Comparison of ENCODE assay signal across 9 cellular contexts in the genomic region with DNA sequence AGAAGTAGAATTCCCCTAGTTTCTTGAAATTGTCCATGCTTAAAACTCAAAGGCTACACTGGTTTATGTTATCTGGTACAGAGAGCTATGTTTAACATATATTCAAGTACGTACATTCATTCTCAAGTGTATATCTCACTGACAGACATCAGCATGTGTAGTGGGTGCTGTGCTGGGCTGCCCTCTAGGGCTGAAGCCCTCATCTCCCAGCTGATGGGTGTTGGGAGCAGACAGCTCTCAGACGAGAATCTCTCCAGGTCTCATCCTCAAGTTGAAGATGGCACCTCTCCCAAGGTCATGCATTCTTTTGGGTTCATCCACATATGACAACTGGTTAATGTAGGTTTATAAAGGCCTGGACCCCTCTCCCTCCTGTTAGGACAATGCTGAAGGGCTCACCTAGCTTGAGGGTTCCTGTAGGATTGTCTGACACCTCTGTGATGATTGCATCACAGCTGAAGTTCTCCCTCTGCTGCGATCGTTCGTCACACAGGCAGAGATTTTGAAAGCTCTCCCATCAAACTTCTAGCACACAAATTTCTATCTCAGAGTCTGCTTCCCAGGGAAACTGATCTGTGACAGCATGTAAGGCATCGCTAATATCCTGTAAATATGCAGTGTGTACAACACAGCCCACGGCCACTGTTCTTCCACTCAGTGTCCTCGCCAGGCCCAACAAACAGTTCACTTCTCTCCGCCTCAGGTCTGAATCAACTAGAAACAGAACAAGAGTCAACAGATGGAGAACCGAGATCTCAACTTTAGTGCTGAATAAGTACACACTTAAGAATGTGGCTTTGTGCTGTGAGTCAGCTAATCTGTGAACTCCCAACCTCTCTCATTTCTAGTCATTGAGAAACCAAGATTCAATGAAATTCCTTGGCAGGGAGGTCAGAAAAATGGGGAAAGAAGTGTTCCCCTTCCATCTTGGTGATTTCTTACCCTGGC. TPM values are rescaled to one million over a fixed set of nuclear protein-coding genes. Genes with fewer than 3 reads are reported as not detected.
DNase-seq lines count a peak whose midpoint lies in the region; TF ChIP-seq lines count a peak whose summit lies in the region.
"Had no signal": no experiment of that assay in that cellular context is flagged by ENCODE, and none has a peak within 500 bp of the region (broad histone marks: within the 10 kb centered on the region; RNA-seq: fewer than 3 reads in every experiment).

No MANE protein-coding gene starts in this region.

- H3K4me3 Mint-ChIP-seq in activated T-helper 1 cell treated with anti-CD3 and anti-CD28 coated beads, Interleukin-12 subunit alpha, Interleukin-12 subunit beta, Interleukin-2, Interleukin-4 antibody, amounts not matched to agents 30 ng/mL and 10 ng/mL and 1 ng/mL, durations not matched to agents 14 hours and 24 hours and 36 hours, result peak overlapping the region; percentile 29
- H3K4me3 Mint-ChIP-seq in activated naive CD4-positive, alpha-beta T cell treated with anti-CD3 and anti-CD28 coated beads, Interleukin-2, amount 10 ng/mL, durations not matched to agents 7 days and 5 days, result no peak overlapping the region
- H3K4me3 Mint-ChIP-seq: central memory CD8-positive, alpha-beta T cell had no signal

- H3K27me3 ChIP-seq in hepatocyte, result no peaks in the 10 kb centered on the region

- H3K36me3 Mint-ChIP-seq in activated T-helper 1 cell treated with anti-CD3 and anti-CD28 coated beads, Interleukin-12 subunit alpha, Interleukin-12 subunit beta, Interleukin-2, Interleukin-4 antibody, amounts not matched to agents 30 ng/mL and 10 ng/mL and 1 ng/mL, durations not matched to agents 14 hours and 24 hours and 36 hours (ENCODE audit: low read depth), result peaks cover 42% of the 10 kb centered on the region
- peaks cover 53% of the 10 kb centered on the region for H3K36me3 Mint-ChIP-seq in activated naive CD4-positive, alpha-beta T cell treated with anti-CD3 and anti-CD28 coated beads, Interleukin-2, amount 10 ng/mL, durations not matched to agents 7 days and 5 days

- no peak overlapping the region for H3K27ac Mint-ChIP-seq in activated T-helper 1 cell treated with anti-CD3 and anti-CD28 coated beads, Interleukin-12 subunit alpha, Interleukin-12 subunit beta, Interleukin-2, Interleukin-4 antibody, amounts not matched to agents 30 ng/mL and 10 ng/mL and 1 ng/mL, durations not matched to agents 14 hours and 24 hours and 36 hours
- no peak overlapping the region for H3K27ac Mint-ChIP-seq in activated naive CD4-positive, alpha-beta T cell treated with anti-CD3 and anti-CD28 coated beads, Interleukin-2, amount 10 ng/mL, durations not matched to agents 7 days and 5 days

- H4K20me1 ChIP-seq in hepatocyte (ENCODE audit: insufficient read depth, poor library complexity, severe bottlenecking), result no peaks in the 10 kb centered on the region

- H3K4me2 ChIP-seq in hepatocyte, result no peak overlapping the region

- intact Hi-C loops in activated T-helper 1 cell treated with anti-CD3 and anti-CD28 coated beads, Interleukin-12 subunit alpha, Interleukin-12 subunit beta, Interleukin-2, Interleukin-4 antibody, amounts not matched to agents 30 ng/mL and 10 ng/mL and 1 ng/mL, durations not matched to agents 14 hours and 24 hours and 36 hours (cut with micrococcal nuclease), result loop anchor here (2.0 kb wide), 1 partner anchor 43 kb away; the partner anchor contains the start of gene PREP

- peak overlapping the region; percentile 44 for H3K27ac ChIP-seq in hepatocyte

- WGBS in hepatocyte (ENCODE audit: low lambda C conversion rate, missing lambda C conversion rate), result 72% methylated on average over 10 of the region's 10 CpGs

- CTCF ChIA-PET in activated naive CD4-positive, alpha-beta T cell treated with anti-CD3 and anti-CD28 coated beads, Interleukin-2, amount 10 ng/mL, durations not matched to agents 7 days and 5 days (lab: Charles Lee), result no interaction called here

- H3K79me2 ChIP-seq in hepatocyte, result no peaks in the 10 kb centered on the region

- no peaks in the 10 kb centered on the region for H3K9me2 ChIP-seq in hepatocyte (replicated peaks; ENCODE audit: insufficient read depth)

- H3K9me3 ChIP-seq in hepatocyte (ENCODE audit: low read depth), result no peaks in the 10 kb centered on the region

- peaks cover 3% of the 10 kb centered on the region for H3K9me3 Mint-ChIP-seq in activated T-helper 1 cell treated with anti-CD3 and anti-CD28 coated beads, Interleukin-12 subunit alpha, Interleukin-12 subunit beta, Interleukin-2, Interleukin-4 antibody, amounts not matched to agents 30 ng/mL and 10 ng/mL and 1 ng/mL, durations not matched to agents 14 hours and 24 hours and 36 hours
- no peaks in the 10 kb centered on the region for H3K9me3 Mint-ChIP-seq in activated naive CD4-positive, alpha-beta T cell treated with anti-CD3 and anti-CD28 coated beads, Interleukin-2, amount 10 ng/mL, durations not matched to agents 7 days and 5 days
- H3K9me3 Mint-ChIP-seq: central memory CD8-positive, alpha-beta T cell had no signal

- DNase-seq in AG08395 (ENCODE audit: low spot score) (peak; percentile 92), HFF-Myc (ENCODE audit: extremely low read depth, low read depth) (peak; percentile 29), hepatocyte (ENCODE audit: low spot score) (peak; percentile 41), NCI-H510A (lab: John Stamatoyannopoulos, UW) (no peak), OCI-M2 (lab: John Stamatoyannopoulos, UW; ENCODE audit: unreplicated experiment) (no peak), NCI-H1417 (lab: John Stamatoyannopoulos, UW) (no peak)
- DNase-seq in activated T-helper 1 cell treated with anti-CD3 and anti-CD28 coated beads, Interleukin-12 subunit alpha, Interleukin-12 subunit beta, Interleukin-2, Interleukin-4 antibody, amounts not matched to agents 30 ng/mL and 10 ng/mL and 1 ng/mL, durations not matched to agents 14 hours and 24 hours and 36 hours (ENCODE audit: low spot score), result no peak
- no peak for DNase-seq in activated naive CD4-positive, alpha-beta T cell treated with anti-CD3 and anti-CD28 coated beads, Interleukin-2, amount 10 ng/mL, durations not matched to agents 7 days and 5 days

- H2AFZ ChIP-seq in hepatocyte, result no peak overlapping the region

- H3K27me3 Mint-ChIP-seq in activated T-helper 1 cell treated with anti-CD3 and anti-CD28 coated beads, Interleukin-12 subunit alpha, Interleukin-12 subunit beta, Interleukin-2, Interleukin-4 antibody, amounts not matched to agents 30 ng/mL and 10 ng/mL and 1 ng/mL, durations not matched to agents 14 hours and 24 hours and 36 hours (ENCODE audit: insufficient read depth), result no peaks in the 10 kb centered on the region
- H3K27me3 Mint-ChIP-seq in activated naive CD4-positive, alpha-beta T cell treated with anti-CD3 and anti-CD28 coated beads, Interleukin-2, amount 10 ng/mL, durations not matched to agents 7 days and 5 days, result no peaks in the 10 kb centered on the region
- H3K27me3 Mint-ChIP-seq: central memory CD8-positive, alpha-beta T cell had no signal

- no peak for TF ChIP-seq CTCF in HFF-Myc (IDR thresholded peaks at IDR 0.05; ENCODE audit: low read depth, low read length, missing control alignments)
- TF ChIP-seq CTCF in hepatocyte (IDR thresholded peaks at IDR 0.05; ENCODE audit: poor library complexity), result no peak

- peaks cover 16% of the 10 kb centered on the region for H3K4me1 Mint-ChIP-seq in activated T-helper 1 cell treated with anti-CD3 and anti-CD28 coated beads, Interleukin-12 subunit alpha, Interleukin-12 subunit beta, Interleukin-2, Interleukin-4 antibody, amounts not matched to agents 30 ng/mL and 10 ng/mL and 1 ng/mL, durations not matched to agents 14 hours and 24 hours and 36 hours (ENCODE audit: low read depth)
- peaks cover 5% of the 10 kb centered on the region for H3K4me1 Mint-ChIP-seq in activated naive CD4-positive, alpha-beta T cell treated with anti-CD3 and anti-CD28 coated beads, Interleukin-2, amount 10 ng/mL, durations not matched to agents 7 days and 5 days

- H3K4me1 ChIP-seq in hepatocyte (ENCODE audit: insufficient read depth), result no peaks in the 10 kb centered on the region

- H3K4me3 ChIP-seq in HFF-Myc (replicated peaks; ENCODE audit: low read depth, low read length) (no peak overlapping the region), hepatocyte (no peak overlapping the region)

- H3K36me3 ChIP-seq in hepatocyte (replicated peaks; ENCODE audit: insufficient read depth, low read depth), result no peaks in the 10 kb centered on the region

RNA-seq across cellular contexts. Expression of gene PREP, which starts 43.2 kb away (rescaled TPM):
- total RNA-seq in activated T-helper 1 cell treated with anti-CD3 and anti-CD28 coated beads, Interleukin-12 subunit alpha, Interleukin-12 subunit beta, Interleukin-2, Interleukin-4 antibody, amounts not matched to agents 30 ng/mL and 10 ng/mL and 1 ng/mL, durations not matched to agents 14 hours and 24 hours and 36 hours, result 55.9 and 58.1 TPM in 2 replicates
- total RNA-seq in hepatocyte, result 27.2 and 27.6 TPM in 2 replicates
- polyA plus RNA-seq in hepatocyte, result 27.3 and 30.3 TPM in 2 replicates

Comparison
In these comparisons a context has a peak if more than half of its experiments do, and no peak if none do; other contexts are left out.
1. DNase-seq: peak in AG08395 (single experiment), HFF-Myc (single experiment) and hepatocyte (single experiment); none in activated T-helper 1 cell treated with anti-CD3 and anti-CD28 coated beads, Interleukin-12 subunit alpha, Interleukin-12 subunit beta, Interleukin-2, Interleukin-4 antibody, amounts not matched to agents 30 ng/mL and 10 ng/mL and 1 ng/mL, durations not matched to agents 14 hours and 24 hours and 36 hours (single experiment), NCI-H510A (single experiment), OCI-M2 (single experiment), NCI-H1417 (0 of 3) and activated naive CD4-positive, alpha-beta T cell treated with anti-CD3 and anti-CD28 coated beads, Interleukin-2, amount 10 ng/mL, durations not matched to agents 7 days and 5 days (single experiment).